In genomic region chr1:205458777-205459566, GRCh38 we compare ENCODE assay signal across 9 cellular contexts. TPM values are rescaled to one million over a fixed set of nuclear protein-coding genes. Genes with fewer than 3 reads are reported as not detected.
DNase-seq lines count a peak whose midpoint lies in the region; ATAC-seq and TF ChIP-seq lines count a peak whose summit lies in the region.
"Had no signal": no experiment of that assay in that cellular context is flagged by ENCODE, and none has a peak within 500 bp of the region (broad histone marks: within the 10 kb centered on the region; RNA-seq: fewer than 3 reads in every experiment).

No MANE protein-coding gene starts in this region.

- TF ChIP-seq CTCF in WERI-Rb-1 (IDR thresholded peaks at IDR 0.05; ENCODE audit: low read depth, low read length) (no peak), tibial artery (IDR thresholded peaks at IDR 0.05) (no peak)

- H3K27me3 ChIP-seq in WERI-Rb-1 (ENCODE audit: insufficient read depth, low read depth, severe bottlenecking) (peaks cover 76% of the 10 kb centered on the region), tibial artery (peaks cover 0 to 95% of the 10 kb centered on the region in 2 donors)

- DNase-seq in A172 (ENCODE audit: low spot score) (peak; percentile 74), HCEC 1CT (peak; percentile 23), WERI-Rb-1 (peak; percentile 43), glomerular visceral epithelial cell (ENCODE audit: extremely low spot score) (peak; percentile 48), tibial artery (no peak)
- DNase-seq: NCI-H446 had no signal

- H3K4me3 ChIP-seq in WERI-Rb-1 (ENCODE audit: low read depth, low read length) (no peak overlapping the region), tibial artery (no peak overlapping the region)

- H3K27ac ChIP-seq in WERI-Rb-1 (no peak overlapping the region), tibial artery (no peak overlapping the region)

- H3K9me3 ChIP-seq in WERI-Rb-1 (ENCODE audit: severe bottlenecking) (no peaks in the 10 kb centered on the region), tibial artery (no peaks in the 10 kb centered on the region)

- intact Hi-C loops in tibial artery (cut with DNase I; ENCODE audit: low total_unique reads) = no loop called here

- ATAC-seq in GM21528 (IDR thresholded peaks at IDR 0.05; ENCODE audit: low FRiP score, unreplicated experiment) = no peak
- ATAC-seq in GM18867 (IDR thresholded peaks at IDR 0.05; ENCODE audit: unreplicated experiment) = no peak
- no peak for ATAC-seq in HG02610 (IDR thresholded peaks at IDR 0.05; ENCODE audit: unreplicated experiment)

- H3K36me3 ChIP-seq in WERI-Rb-1 (no peaks in the 10 kb centered on the region), tibial artery (no peaks in the 10 kb centered on the region)

- peaks cover 0 to 21% (median 20%) of the 10 kb centered on the region in 4 donors for H3K4me1 ChIP-seq in tibial artery

RNA-seq across cellular contexts. Expression of gene BLACAT1, which starts 3.1 kb away (rescaled TPM):
- total RNA-seq in A172 (2014; rRNA removed; shearing (Covaris generic)) = 0.28 and 1.4 TPM in 2 replicates

RNA-seq across cellular contexts. Expression of gene LEMD1, which starts 37.1 kb away (rescaled TPM):
- total RNA-seq in A172 (2014; rRNA removed; shearing (Covaris generic)) = 0.36 and 0.60 TPM in 2 replicates

RNA-seq across cellular contexts. Expression of gene CDK18, which starts 45.5 kb away (rescaled TPM):
- total RNA-seq in A172 (2014; rRNA removed; shearing (Covaris generic)) = 31.5 and 34.9 TPM in 2 replicates

Comparison
In these comparisons a context has a peak if more than half of its experiments do, and no peak if none do; other contexts are left out.
1. DNase-seq: peak in A172 (single experiment), HCEC 1CT (single experiment), WERI-Rb-1 (single experiment) and glomerular visceral epithelial cell (single experiment); none in tibial artery (0 of 2).